8 cellular contexts compared by ENCODE assay signal in the genomic region with DNA sequence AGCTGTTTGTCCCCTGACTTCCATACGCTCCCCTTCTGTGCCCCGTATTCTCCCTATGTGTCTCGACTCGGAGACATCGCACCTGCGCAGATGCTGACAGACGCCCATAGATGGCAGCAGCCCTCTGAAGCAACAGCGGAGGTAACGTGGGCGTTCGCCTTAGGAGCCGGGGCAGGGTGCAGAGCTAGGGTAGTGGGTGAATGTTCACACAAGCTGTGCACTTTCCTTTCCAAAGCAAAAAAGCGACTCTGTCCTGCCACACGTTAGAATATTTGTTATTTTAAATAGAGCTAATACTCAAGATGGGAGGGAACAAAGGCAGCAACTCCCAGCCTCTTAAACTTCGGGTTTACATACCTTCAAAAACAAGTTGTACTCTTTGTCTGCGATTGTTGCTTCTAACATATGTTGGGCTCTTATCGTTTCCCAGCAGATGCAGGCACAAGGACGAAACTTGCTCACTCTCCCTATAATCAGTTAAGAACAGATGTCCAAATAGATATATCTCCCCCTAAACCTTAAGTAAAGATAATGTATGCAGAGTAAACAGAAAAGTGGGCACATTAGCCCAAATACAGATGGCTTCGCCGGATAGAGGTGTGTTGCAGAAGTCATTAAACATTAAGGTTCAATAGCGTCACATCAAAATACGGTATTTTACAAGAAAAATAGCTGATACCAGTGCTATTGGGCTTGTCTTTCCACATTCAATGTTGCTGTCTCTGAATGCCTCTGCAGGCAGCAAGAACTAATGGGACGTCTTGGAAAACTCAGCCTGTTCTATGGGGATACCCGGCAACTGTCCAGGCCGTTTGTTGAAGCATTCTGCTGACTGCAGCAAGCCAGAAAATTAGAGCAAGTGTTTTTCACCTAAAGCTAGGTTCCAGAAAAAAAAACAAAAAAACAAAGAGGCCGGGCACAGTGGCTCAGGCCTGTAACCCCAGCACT.
DNase-seq lines count a peak whose midpoint lies in the region; ATAC-seq and TF ChIP-seq lines count a peak whose summit lies in the region.

No MANE protein-coding gene starts in this region.

- intact Hi-C loops in Panc1 (cut with micrococcal nuclease; ENCODE audit: unreplicated experiment) = loop anchor here (10.0 kb wide), 1 partner anchor 494 kb away; the partner anchor contains the start of gene SFMBT2
- intact Hi-C loops in activated T-helper 1 cell treated with anti-CD3 and anti-CD28 coated beads, Interleukin-12 subunit alpha, Interleukin-12 subunit beta, Interleukin-2, Interleukin-4 antibody, amounts not matched to agents 30 ng/mL and 10 ng/mL and 1 ng/mL, durations not matched to agents 14 hours and 24 hours and 36 hours (cut with micrococcal nuclease) = loop anchor here (1.0 to 10.0 kb wide), 9 partner anchors 201 to 1144 kb away; partner anchors contain the start of genes ATP5F1C and KIN
- intact Hi-C loops in thyroid gland (cut with DNase I) = no loop called here

- H3K9me3 Mint-ChIP-seq in activated T-helper 1 cell treated with anti-CD3 and anti-CD28 coated beads, Interleukin-12 subunit alpha, Interleukin-12 subunit beta, Interleukin-2, Interleukin-4 antibody, amounts not matched to agents 30 ng/mL and 10 ng/mL and 1 ng/mL, durations not matched to agents 14 hours and 24 hours and 36 hours = no peaks in the 10 kb centered on the region
- no peaks in the 10 kb centered on the region for H3K9me3 Mint-ChIP-seq in osteocyte (ENCODE audit: unreplicated experiment)

- H3K36me3 ChIP-seq in BJ (ENCODE audit: control insufficient read depth, insufficient read depth, low read length) = no peaks in the 10 kb centered on the region
- no peaks in the 10 kb centered on the region for H3K36me3 ChIP-seq in Panc1 (ENCODE audit: control insufficient read depth, insufficient read depth, low read length)
- H3K36me3 ChIP-seq in thyroid gland = no peaks in the 10 kb centered on the region

- BruUV-seq in Panc1 (replicated peaks; lab: Mats Ljungman, UMichigan) = no TSS peak

- H3K4me3 ChIP-seq in BJ (ENCODE audit: low read depth, low read length) (no peak overlapping the region), Panc1 (ENCODE audit: low read depth in 2 of 2, low read length in 2 of 2) (peak overlapping the region in 1 of 2 experiments; percentile 30; a peak in 1 of 4 replicates), thyroid gland (replicated peaks in 1 of 3) (no peak overlapping the region)

- DNase-seq in BJ (ENCODE audit: low read depth) = no peak
- DNase-seq in Panc1 (ENCODE audit: low read depth, low spot score) = peak; percentile 36
- DNase-seq in activated T-helper 1 cell treated with anti-CD3 and anti-CD28 coated beads, Interleukin-12 subunit alpha, Interleukin-12 subunit beta, Interleukin-2, Interleukin-4 antibody, amounts not matched to agents 30 ng/mL and 10 ng/mL and 1 ng/mL, durations not matched to agents 14 hours and 24 hours and 36 hours (ENCODE audit: low spot score) = peak; percentile 71
- DNase-seq in foreskin keratinocyte = peak in 1 of 2 donors; percentile 44
- DNase-seq in osteocyte (ENCODE audit: extremely low spot score, unreplicated experiment) = no peak
- peak; percentile 75 to 79 for DNase-seq in thyroid gland

- H3K4me1 Mint-ChIP-seq in activated T-helper 1 cell treated with anti-CD3 and anti-CD28 coated beads, Interleukin-12 subunit alpha, Interleukin-12 subunit beta, Interleukin-2, Interleukin-4 antibody, amounts not matched to agents 30 ng/mL and 10 ng/mL and 1 ng/mL, durations not matched to agents 14 hours and 24 hours and 36 hours (ENCODE audit: low read depth) = peaks cover 35% of the 10 kb centered on the region
- peaks cover 13% of the 10 kb centered on the region for H3K4me1 Mint-ChIP-seq in osteocyte (ENCODE audit: unreplicated experiment)

- 26 to 27% methylated on average over 26 of the region's 26 CpGs for WGBS in thyroid gland, 2 donors

- ATAC-seq in GM19035 (IDR thresholded peaks at IDR 0.05; ENCODE audit: unreplicated experiment) = peak; percentile 98
- ATAC-seq in HG03175 (IDR thresholded peaks at IDR 0.05; ENCODE audit: unreplicated experiment) = peak; percentile 93
- ATAC-seq in Panc1 = peak; percentile 90
- ATAC-seq in foreskin keratinocyte = peak; percentile 95

- TF ChIP-seq POLR2A in thyroid gland (IDR thresholded peaks at IDR 0.05) = no peak

- in situ Hi-C loops in Panc1 (cut with HindIII; ENCODE audit: low pct_unique_long_range_greater_than_20kb, low sequenced_read_pairs) = no loop called here

- CTCF ChIA-PET in BJ (lab: Yijun Ruan, JAX) = interaction anchor here (0.5 to 1.3 kb wide), 4 partner anchors 13 to 496 kb away, joined by 3 read pairs; no protein-coding TSS in a partner anchor
- CTCF ChIA-PET in Panc1 (lab: Charles Lee) = interaction anchor here (0.6 kb wide), 1 partner anchor 93 kb away, joined by 5 read pairs; no protein-coding TSS in a partner anchor

- TF ChIP-seq CTCF in BJ (IDR thresholded peaks at IDR 0.05; ENCODE audit: insufficient read depth, low read depth, low read length) (peak; percentile 76), Panc1 (IDR thresholded peaks at IDR 0.05) (peak; percentile 80), foreskin keratinocyte (conservative IDR thresholded peaks at IDR 0.05) (peak; percentile 85), osteocyte (IDR thresholded peaks at IDR 0.05) (peak; percentile 86), thyroid gland (IDR thresholded peaks at IDR 0.05) (peak; percentile 23 to 84 (median 61))

- no peak overlapping the region for H3K4me3 Mint-ChIP-seq in activated T-helper 1 cell treated with anti-CD3 and anti-CD28 coated beads, Interleukin-12 subunit alpha, Interleukin-12 subunit beta, Interleukin-2, Interleukin-4 antibody, amounts not matched to agents 30 ng/mL and 10 ng/mL and 1 ng/mL, durations not matched to agents 14 hours and 24 hours and 36 hours
- no peak overlapping the region for H3K4me3 Mint-ChIP-seq in osteocyte (ENCODE audit: unreplicated experiment)

- H3K27me3 ChIP-seq in BJ (ENCODE audit: control insufficient read depth, insufficient read depth, low read length) (no peaks in the 10 kb centered on the region), Panc1 (ENCODE audit: control insufficient read depth, insufficient read depth, low read length) (no peaks in the 10 kb centered on the region), foreskin keratinocyte (no peaks in the 10 kb centered on the region), thyroid gland (no peaks in the 10 kb centered on the region)

- H3K36me3 Mint-ChIP-seq in activated T-helper 1 cell treated with anti-CD3 and anti-CD28 coated beads, Interleukin-12 subunit alpha, Interleukin-12 subunit beta, Interleukin-2, Interleukin-4 antibody, amounts not matched to agents 30 ng/mL and 10 ng/mL and 1 ng/mL, durations not matched to agents 14 hours and 24 hours and 36 hours (ENCODE audit: low read depth) = no peaks in the 10 kb centered on the region
- H3K36me3 Mint-ChIP-seq in osteocyte (ENCODE audit: unreplicated experiment) = no peaks in the 10 kb centered on the region

- POLR2A ChIA-PET in BJ (lab: Charles Lee) (interaction anchor here (0.6 kb wide), 1 partner anchor 182 kb away, joined by 3 read pairs; no protein-coding TSS in a partner anchor), Panc1 (lab: Charles Lee) (no interaction called here)

- no peak overlapping the region for H3K27ac ChIP-seq in Panc1 (ENCODE audit: low read length)
- H3K27ac ChIP-seq in foreskin keratinocyte = no peak overlapping the region
- no peak overlapping the region for H3K27ac ChIP-seq in thyroid gland

- no peaks in the 10 kb centered on the region for H3K27me3 Mint-ChIP-seq in activated T-helper 1 cell treated with anti-CD3 and anti-CD28 coated beads, Interleukin-12 subunit alpha, Interleukin-12 subunit beta, Interleukin-2, Interleukin-4 antibody, amounts not matched to agents 30 ng/mL and 10 ng/mL and 1 ng/mL, durations not matched to agents 14 hours and 24 hours and 36 hours (ENCODE audit: insufficient read depth)
- peaks cover 10% of the 10 kb centered on the region for H3K27me3 Mint-ChIP-seq in osteocyte (ENCODE audit: unreplicated experiment)

- H3K27ac Mint-ChIP-seq in activated T-helper 1 cell treated with anti-CD3 and anti-CD28 coated beads, Interleukin-12 subunit alpha, Interleukin-12 subunit beta, Interleukin-2, Interleukin-4 antibody, amounts not matched to agents 30 ng/mL and 10 ng/mL and 1 ng/mL, durations not matched to agents 14 hours and 24 hours and 36 hours = peak overlapping the region; percentile 26
- no peak overlapping the region for H3K27ac Mint-ChIP-seq in osteocyte (ENCODE audit: unreplicated experiment)

- H3K9me3 ChIP-seq in Panc1 (ENCODE audit: control insufficient read depth, insufficient read depth, low read depth, low read length) (no peaks in the 10 kb centered on the region), thyroid gland (no peaks in the 10 kb centered on the region)

- H3K4me1 ChIP-seq in Panc1 (ENCODE audit: control insufficient read depth, insufficient read depth, low read length) (no peaks in the 10 kb centered on the region), foreskin keratinocyte (peaks cover 12% of the 10 kb centered on the region), thyroid gland (no peaks in the 10 kb centered on the region)

Comparison
In these comparisons a context has a peak if more than half of its experiments do, and no peak if none do; other contexts are left out.
1. DNase-seq: peak in Panc1 (single experiment), activated T-helper 1 cell treated with anti-CD3 and anti-CD28 coated beads, Interleukin-12 subunit alpha, Interleukin-12 subunit beta, Interleukin-2, Interleukin-4 antibody, amounts not matched to agents 30 ng/mL and 10 ng/mL and 1 ng/mL, durations not matched to agents 14 hours and 24 hours and 36 hours (single experiment) and thyroid gland (2 of 2); none in BJ (single experiment) and osteocyte (single experiment).
2. Peak in every context shown above with its lines, with median percentiles within 50 percentile points of each other: CTCF ChIP-seq and ATAC-seq.